ENCODE assay signal across 16 cellular contexts in the genomic region with DNA sequence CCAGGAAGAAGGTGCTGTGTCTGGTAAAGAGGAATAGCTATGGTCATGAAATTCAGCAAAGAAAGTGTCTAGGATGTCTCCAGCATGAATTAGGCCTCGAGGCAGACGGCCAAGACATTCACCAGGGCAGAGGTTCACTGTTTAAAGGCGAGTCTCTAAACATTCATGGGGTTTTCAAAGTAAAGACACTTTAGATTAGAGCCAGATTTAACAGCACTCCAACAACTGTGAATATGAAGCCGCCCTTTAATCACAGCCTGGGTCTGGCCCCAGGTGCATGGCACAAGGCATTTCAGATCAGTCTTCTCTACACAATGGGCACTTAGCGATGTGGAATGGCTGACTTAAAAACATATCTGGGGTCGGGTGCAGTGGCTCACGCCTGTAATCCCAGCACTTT.
A peak's percentile ranks its signal among the peaks of the same experiment; 100 is the strongest.
DNase-seq lines count a peak whose midpoint lies in the region; ATAC-seq, FAIRE-seq and TF ChIP-seq lines count a peak whose summit lies in the region.
"Had no signal": no experiment of that assay in that cellular context is flagged by ENCODE, and none has a peak within 500 bp of the region (broad histone marks: within the 10 kb centered on the region; RNA-seq: fewer than 3 reads in every experiment).

No MANE protein-coding gene starts in this region.

- TF ChIP-seq POLR2A in A549 (IDR thresholded peaks at IDR 0.05; ENCODE audit: low read length) (no peak), GM18505 (IDR thresholded peaks at IDR 0.05; ENCODE audit: borderline replicate concordance, extremely low read depth, insufficient read depth, insufficient read length) (no peak)

- no peak overlapping the region for H3K4me3 Mint-ChIP-seq in Calu3 (ENCODE audit: low read depth, unreplicated experiment)
- H3K4me3 Mint-ChIP-seq in nephron, result no peak overlapping the region
- H3K4me3 Mint-ChIP-seq: CD14-positive monocyte had no signal

- TF ChIP-seq RAD21 in A549 (conservative IDR thresholded peaks at IDR 0.05 in 1 of 2, IDR thresholded peaks at IDR 0.05 in 1 of 2), result no peak

- POLR2A ChIA-PET in A549 (lab: Yijun Ruan, JAX), result no interaction called here

- intact Hi-C loops in Calu3 (cut with micrococcal nuclease; ENCODE audit: unreplicated experiment), result no loop called here

- CTCF ChIA-PET in A549 (lab: Yijun Ruan, JAX), result no interaction called here
- CTCF ChIA-PET in Calu3 (lab: Charles Lee), result interaction anchor here (0.6 kb wide), 1 partner anchor 33 kb away, joined by 4 read pairs; no protein-coding TSS in a partner anchor

- H3K36me3 Mint-ChIP-seq in Calu3 (ENCODE audit: insufficient read depth, unreplicated experiment), result no peaks in the 10 kb centered on the region
- no peaks in the 10 kb centered on the region for H3K36me3 Mint-ChIP-seq in nephron (ENCODE audit: low read depth)
- H3K36me3 Mint-ChIP-seq: CD14-positive monocyte had no signal

- TF ChIP-seq CTCF in A549 (IDR thresholded peaks at IDR 0.05) (no peak), Calu3 (IDR thresholded peaks at IDR 0.05; ENCODE audit: unreplicated experiment) (no peak), choroid plexus epithelial cell (conservative IDR thresholded peaks at IDR 0.05; ENCODE audit: low read depth, low read length) (no peak), nephron (IDR thresholded peaks at IDR 0.05; ENCODE audit: unreplicated experiment in 3 of 3) (no peak), omental fat pad (IDR thresholded peaks at IDR 0.05) (no peak)

- peak overlapping the region; percentile 68 for H3K4me2 ChIP-seq in A549
- H3K4me2 ChIP-seq: SK-N-SH had no signal

- DNase-seq in A549 (ENCODE audit: low read depth in 1 of 2, low spot score in 1 of 2) (no peak), Calu3 (no peak), choroid plexus epithelial cell (ENCODE audit: low read depth) (peak; percentile 41), omental fat pad (ENCODE audit: low spot score) (no peak), LoVo (ENCODE audit: low spot score) (no peak)
- DNase-seq: DMS79 treated with DMSO at 0.1 percent for 48 hours, H7, Kasumi-1, NCI-H1436, NCI-H510A treated with DMSO at 0.1 percent for 48 hours, Peyer's patch, Right ventricle myocardium superior, SK-N-SH had no signal

- H3K9me3 ChIP-seq in A549, result no peaks in the 10 kb centered on the region
- H3K9me3 ChIP-seq: Peyer's patch, SK-N-SH had no signal

- ATAC-seq in A549, result no peak
- ATAC-seq in GM18505 (IDR thresholded peaks at IDR 0.05; ENCODE audit: unreplicated experiment), result no peak
- no peak for ATAC-seq in omental fat pad (ENCODE audit: low FRiP score)

- H3K4me3 ChIP-seq in A549, result no peak overlapping the region
- no peak overlapping the region for H3K4me3 ChIP-seq in choroid plexus epithelial cell (ENCODE audit: low read depth, low read length)
- H3K4me3 ChIP-seq: Peyer's patch had no signal

- peaks cover 44% of the 10 kb centered on the region for H3K4me1 ChIP-seq in A549

- H3K27me3 Mint-ChIP-seq in Calu3 (ENCODE audit: unreplicated experiment) (no peaks in the 10 kb centered on the region), nephron (ENCODE audit: low read depth) (no peaks in the 10 kb centered on the region)

- H3K27ac Mint-ChIP-seq in Calu3 (ENCODE audit: unreplicated experiment) (peak overlapping the region; percentile 24), nephron (peak overlapping the region in 2 of 3 experiments; percentile 67 to 76)

- WGBS in A549 (ENCODE audit: missing lambda C conversion rate), result 87% methylated on average over 7 of the region's 7 CpGs

- TF ChIP-seq EP300 in A549 (IDR thresholded peaks at IDR 0.05), result no peak

- BruUV-seq in Calu3 (replicated peaks; lab: Mats Ljungman, UMichigan), result no TSS peak

- no peak for FAIRE-seq in A549 (lab: Jason Lieb, UNC)

- peak overlapping the region; percentile 17 to 32; a peak in 1 of 6 replicates for H3K27ac ChIP-seq in A549
- H3K27ac ChIP-seq: Peyer's patch had no signal

- H3K4me1 Mint-ChIP-seq in Calu3 (ENCODE audit: low read depth, unreplicated experiment), result peaks cover 42% of the 10 kb centered on the region
- H3K4me1 Mint-ChIP-seq in nephron, result peaks cover 29% of the 10 kb centered on the region
- H3K4me1 Mint-ChIP-seq: CD14-positive monocyte had no signal

- H3K9me3 Mint-ChIP-seq in Calu3 (ENCODE audit: low read depth, unreplicated experiment), result no peaks in the 10 kb centered on the region
- H3K9me3 Mint-ChIP-seq in nephron, result no peaks in the 10 kb centered on the region
- H3K9me3 Mint-ChIP-seq: CD14-positive monocyte had no signal

TF ChIP-seq in A549, 52 proteins besides CTCF, POLR2A, EP300 and RAD21:
- TF ChIP-seq MAFK (IDR thresholded peaks at IDR 0.05; ENCODE audit: partially characterized antibody), result no peak
- no peak for TF ChIP-seq MAZ (IDR thresholded peaks at IDR 0.05; ENCODE audit: borderline replicate concordance, low read depth, low read length)
- no peak for TF ChIP-seq HEYL (CRISPR knock-in tag; IDR thresholded peaks at IDR 0.05)
- no peak for TF ChIP-seq HOXA7 (CRISPR knock-in tag; IDR thresholded peaks at IDR 0.05)
- TF ChIP-seq JUN (IDR thresholded peaks at IDR 0.05), result no peak
- no peak for TF ChIP-seq HOXB5 (CRISPR knock-in tag; IDR thresholded peaks at IDR 0.05)
- no peak for TF ChIP-seq FOXS1 (CRISPR knock-in tag; IDR thresholded peaks at IDR 0.05)
- no peak for TF ChIP-seq NR3C1 (IDR thresholded peaks at IDR 0.05)
- TF ChIP-seq RNF2 (IDR thresholded peaks at IDR 0.05; ENCODE audit: borderline replicate concordance, low read depth), result no peak
- TF ChIP-seq, protein P1, sequence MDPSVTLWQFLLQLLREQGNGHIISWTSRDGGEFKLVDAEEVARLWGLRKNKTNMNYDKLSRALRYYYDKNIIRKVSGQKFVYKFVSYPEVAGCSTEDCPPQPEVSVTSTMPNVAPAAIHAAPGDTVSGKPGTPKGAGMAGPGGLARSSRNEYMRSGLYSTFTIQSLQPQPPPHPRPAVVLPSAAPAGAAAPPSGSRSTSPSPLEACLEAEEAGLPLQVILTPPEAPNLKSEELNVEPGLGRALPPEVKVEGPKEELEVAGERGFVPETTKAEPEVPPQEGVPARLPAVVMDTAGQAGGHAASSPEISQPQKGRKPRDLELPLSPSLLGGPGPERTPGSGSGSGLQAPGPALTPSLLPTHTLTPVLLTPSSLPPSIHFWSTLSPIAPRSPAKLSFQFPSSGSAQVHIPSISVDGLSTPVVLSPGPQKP (IDR thresholded peaks at IDR 0.05; ENCODE audit: low read depth, low read length), result no peak
- no peak for TF ChIP-seq RARB (CRISPR knock-in tag; IDR thresholded peaks at IDR 0.05)
- TF ChIP-seq HDAC2 (IDR thresholded peaks at IDR 0.05), result no peak
- no peak for TF ChIP-seq CBX8 (IDR thresholded peaks at IDR 0.05)
- TF ChIP-seq JUNB (IDR thresholded peaks at IDR 0.05), result no peak
